ENCODE assay signal across 22 cellular contexts in the genomic region with DNA sequence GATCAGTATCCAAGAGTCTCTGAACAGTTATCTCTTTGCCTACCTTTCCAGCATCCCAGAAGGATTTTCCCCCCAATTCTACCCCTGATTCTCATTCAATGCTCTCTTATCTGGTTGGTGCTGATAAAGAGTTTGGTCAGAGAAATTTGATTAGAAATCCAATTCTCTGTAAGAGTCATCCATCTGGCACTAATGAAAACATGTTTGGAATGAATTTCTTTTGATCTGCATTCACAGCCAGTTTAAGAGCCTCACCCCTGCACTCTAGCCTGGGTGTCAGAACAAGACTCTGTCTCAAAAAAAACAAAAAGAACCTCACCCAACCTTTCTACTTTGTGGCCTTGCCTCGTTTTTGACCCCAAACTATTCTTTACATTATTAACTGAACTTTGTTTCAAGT.
"Had no signal": no experiment of that assay in that cellular context is flagged by ENCODE, and none has a peak within 500 bp of the region (broad histone marks: within the 10 kb centered on the region; RNA-seq: fewer than 3 reads in every experiment).

No MANE protein-coding gene starts in this region.

- H3K27ac ChIP-seq: adrenal gland, body of pancreas, coronary artery, heart right ventricle, left ventricle myocardium inferior, neural progenitor cell, psoas muscle, skin epidermis, suprapubic skin, transverse colon, uterus had no signal

- H3K36me3 ChIP-seq: adrenal gland, neural progenitor cell, transverse colon, uterus had no signal

- H3K4me1 ChIP-seq: adrenal gland, body of pancreas, left ventricle myocardium inferior, neural progenitor cell, psoas muscle, suprapubic skin, transverse colon, uterus had no signal

- H3K9me3 Mint-ChIP-seq: activated naive CD4-positive, alpha-beta T cell treated with anti-CD3 and anti-CD28 coated beads, Interleukin-2, amount 50 U/mL, for 72 hours; neural progenitor cell; stimulated activated naive CD8-positive, alpha-beta T cell treated with anti-CD3 and anti-CD28 coated beads, Interleukin-15, amount 100 ng/mL, for 72 hours had no signal

- H3K4me3 Mint-ChIP-seq: neural progenitor cell; stimulated activated naive CD8-positive, alpha-beta T cell treated with anti-CD3 and anti-CD28 coated beads, Interleukin-15, amount 100 ng/mL, for 72 hours had no signal

- ATAC-seq: activated CD4-positive, CD25-positive, alpha-beta regulatory T cell treated with anti-CD3 and anti-CD28 coated beads, Interleukin-2, amount 50 U/mL, for 24 hours; body of pancreas; heart right ventricle; psoas muscle; right cardiac atrium; stimulated activated naive CD8-positive, alpha-beta T cell treated with anti-CD3 and anti-CD28 coated beads, Interleukin-15, amount 100 ng/mL, for 72 hours had no signal

- H3K27me3 Mint-ChIP-seq: stimulated activated naive CD8-positive, alpha-beta T cell treated with anti-CD3 and anti-CD28 coated beads, Interleukin-15, amount 100 ng/mL, for 72 hours had no signal

- FAIRE-seq: endometrium had no signal

- H3K9ac ChIP-seq: neural progenitor cell had no signal

- H3K27ac Mint-ChIP-seq: neural progenitor cell had no signal

- H3K4me3 ChIP-seq: adrenal gland, body of pancreas, coronary artery, heart right ventricle, left ventricle myocardium inferior, neural progenitor cell, psoas muscle, skin epidermis, suprapubic skin, transverse colon, uterus had no signal

- H3K9me3 ChIP-seq: adrenal gland, body of pancreas, heart right ventricle, left ventricle myocardium inferior, psoas muscle, suprapubic skin, transverse colon, uterus had no signal

- H3K27me3 ChIP-seq: adrenal gland, body of pancreas, heart right ventricle, neural progenitor cell, suprapubic skin, transverse colon, uterus had no signal

- DNase-seq: activated gamma-delta T cell treated with Interleukin-2 at 50 U/mL for 16 hours; adrenal gland; body of pancreas; caudate nucleus; heart right ventricle; kidney glomerular epithelial cell; left ventricle myocardium inferior; mammary epithelial cell; psoas muscle; right cardiac atrium; stimulated activated CD4-positive, alpha-beta T cell treated with anti-CD3 and anti-CD28 coated beads, Interleukin-15, amount 100 ng/mL, for 24 hours; stimulated activated CD4-positive, alpha-beta T cell treated with anti-CD3 and anti-CD28 coated beads, Interleukin-2, amount 100 ng/mL, for 48 hours; stimulated activated naive CD8-positive, alpha-beta T cell treated with anti-CD3 and anti-CD28 coated beads, Interleukin-15, amount 100 ng/mL, for 72 hours; transverse colon; uterus had no signal
